Comparison of ENCODE assay signal across 8 cellular contexts in the genomic region with DNA sequence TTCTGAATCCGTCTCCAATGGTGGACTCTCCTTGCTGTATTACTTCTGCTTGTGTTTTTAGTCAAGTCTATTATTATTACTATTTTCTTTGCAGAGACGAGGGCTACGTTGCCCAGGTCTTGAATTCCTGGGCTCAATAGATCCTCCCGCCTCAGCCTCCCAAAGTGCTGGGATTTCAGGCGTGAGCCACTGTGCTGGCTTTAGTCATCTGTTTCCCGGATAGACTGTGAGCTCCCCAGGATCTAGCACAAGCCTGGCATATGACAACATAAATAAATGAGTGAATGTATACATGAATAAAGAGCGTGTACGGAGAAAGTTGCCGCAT. TPM values are rescaled to one million over a fixed set of nuclear protein-coding genes. Genes with fewer than 3 reads are reported as not detected.
DNase-seq lines count a peak whose midpoint lies in the region; ATAC-seq and TF ChIP-seq lines count a peak whose summit lies in the region.

No MANE protein-coding gene starts in this region.

- ATAC-seq in HG02610 (IDR thresholded peaks at IDR 0.05; ENCODE audit: unreplicated experiment) (peak; percentile 3), upper lobe of right lung (no peak), HG03460 (IDR thresholded peaks at IDR 0.05; ENCODE audit: unreplicated experiment) (no peak), GM18868 (IDR thresholded peaks at IDR 0.05; ENCODE audit: unreplicated experiment) (no peak)
- ATAC-seq in activated naive CD8-positive, alpha-beta T cell treated with anti-CD3 and anti-CD28 coated beads, Interleukin-2, amount 50 U/mL, for 24 hours = peak; percentile 21

- no peaks in the 10 kb centered on the region for H3K27me3 Mint-ChIP-seq in activated naive CD8-positive, alpha-beta T cell treated with anti-CD3 and anti-CD28 coated beads, Interleukin-2, amount 50 U/mL, for 24 hours

- H3K4me3 ChIP-seq in AG09309 (ENCODE audit: control insufficient read depth, low read depth, low read length) = peak overlapping the region; percentile 83
- peak overlapping the region in 2 of 3 donors; percentile 44 to 76 for H3K4me3 ChIP-seq in liver (ENCODE audit: low read depth in 1 of 3, low read length in 3 of 3)
- H3K4me3 ChIP-seq in upper lobe of right lung = peak overlapping the region; percentile 96

- TF ChIP-seq CTCF in AG09309 (IDR thresholded peaks at IDR 0.05; ENCODE audit: control insufficient read depth, insufficient read depth, low read depth, low read length, missing control alignments) (no peak), liver (IDR thresholded peaks at IDR 0.05; ENCODE audit: low read depth, low read length, missing input control) (no peak), upper lobe of right lung (IDR thresholded peaks at IDR 0.05) (no peak)

- H3K4me1 ChIP-seq in liver (ENCODE audit: control insufficient read depth in 4 of 4, insufficient read depth in 4 of 4, low read length in 3 of 4) (peaks cover 2 to 20% (median 17%) of the 10 kb centered on the region in 4 donors), upper lobe of right lung (peaks cover 14% of the 10 kb centered on the region)

- peak overlapping the region; percentile 92 for H3K27ac Mint-ChIP-seq in activated naive CD8-positive, alpha-beta T cell treated with anti-CD3 and anti-CD28 coated beads, Interleukin-2, amount 50 U/mL, for 24 hours

- H3K36me3 ChIP-seq in liver (ENCODE audit: control insufficient read depth in 4 of 4, insufficient read depth in 3 of 4, low read depth in 1 of 4, low read length in 3 of 4) (no peaks in the 10 kb centered on the region), upper lobe of right lung (no peaks in the 10 kb centered on the region)

- H3K27me3 ChIP-seq in liver (ENCODE audit: control insufficient read depth in 4 of 4, insufficient read depth in 4 of 4, low read length in 3 of 4) (no peaks in the 10 kb centered on the region), upper lobe of right lung (no peaks in the 10 kb centered on the region)

- peak overlapping the region; percentile 99 for H3K4me3 Mint-ChIP-seq in activated naive CD8-positive, alpha-beta T cell treated with anti-CD3 and anti-CD28 coated beads, Interleukin-2, amount 50 U/mL, for 24 hours

- peaks cover 5% of the 10 kb centered on the region for H3K36me3 Mint-ChIP-seq in activated naive CD8-positive, alpha-beta T cell treated with anti-CD3 and anti-CD28 coated beads, Interleukin-2, amount 50 U/mL, for 24 hours (ENCODE audit: low read depth)

- H3K9ac ChIP-seq in liver (ENCODE audit: low read depth in 1 of 2, low read length in 2 of 2) = no peak overlapping the region

- H3K4me1 Mint-ChIP-seq in activated naive CD8-positive, alpha-beta T cell treated with anti-CD3 and anti-CD28 coated beads, Interleukin-2, amount 50 U/mL, for 24 hours = peaks cover 34% of the 10 kb centered on the region

- H3K27ac ChIP-seq in liver (ENCODE audit: low read depth in 1 of 2, low read length in 2 of 2) (no peak overlapping the region), upper lobe of right lung (peak overlapping the region; percentile 83)

- WGBS in liver = 28% methylated on average over 9 of the region's 9 CpGs

- no peak for TF ChIP-seq RAD21 in liver (IDR thresholded peaks at IDR 0.05)

- H3K9me3 Mint-ChIP-seq in activated naive CD8-positive, alpha-beta T cell treated with anti-CD3 and anti-CD28 coated beads, Interleukin-2, amount 50 U/mL, for 24 hours = no peaks in the 10 kb centered on the region

- H3K9me3 ChIP-seq in liver (ENCODE audit: control insufficient read depth in 4 of 4, low read length in 3 of 4) = no peaks in the 10 kb centered on the region
- H3K9me3 ChIP-seq in upper lobe of right lung = no peaks in the 10 kb centered on the region

- intact Hi-C loops in upper lobe of right lung (cut with DNase I) = no loop called here

- DNase-seq in AG09309 (ENCODE audit: low read depth) (no peak), upper lobe of right lung (no peak), DMS 273 treated with DMSO at 0.1 percent for 48 hours (lab: John Stamatoyannopoulos, UW) (no peak)
- no peak for DNase-seq in activated naive CD8-positive, alpha-beta T cell treated with anti-CD3 and anti-CD28 coated beads, Interleukin-2, amount 50 U/mL, for 24 hours

TF ChIP-seq in liver, 16 proteins besides CTCF, POLR2A, EP300 and RAD21:
- TF ChIP-seq ZBTB33 (IDR thresholded peaks at IDR 0.05) (no peak), HNF4A (conservative IDR thresholded peaks at IDR 0.05) (no peak), NR2F2 (IDR thresholded peaks at IDR 0.05) (no peak), GABPA (IDR thresholded peaks at IDR 0.05 in 1 of 2, conservative IDR thresholded peaks at IDR 0.05 in 1 of 2) (no peak), TAF1 (conservative IDR thresholded peaks at IDR 0.05) (no peak)
- TF ChIP-seq, protein P1, sequence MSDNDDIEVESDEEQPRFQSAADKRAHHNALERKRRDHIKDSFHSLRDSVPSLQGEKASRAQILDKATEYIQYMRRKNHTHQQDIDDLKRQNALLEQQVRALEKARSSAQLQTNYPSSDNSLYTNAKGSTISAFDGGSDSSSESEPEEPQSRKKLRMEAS (IDR thresholded peaks at IDR 0.05) = no peak
- TF ChIP-seq, protein P2, sequence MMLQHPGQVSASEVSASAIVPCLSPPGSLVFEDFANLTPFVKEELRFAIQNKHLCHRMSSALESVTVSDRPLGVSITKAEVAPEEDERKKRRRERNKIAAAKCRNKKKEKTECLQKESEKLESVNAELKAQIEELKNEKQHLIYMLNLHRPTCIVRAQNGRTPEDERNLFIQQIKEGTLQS (IDR thresholded peaks at IDR 0.05) = no peak

RNA-seq across cellular contexts. Expression of gene DDX46, which starts 0.4 kb away (rescaled TPM):
- total RNA-seq in liver (10 to 100 TPM; 16.3 to 24.3 TPM), upper lobe of right lung (37.4 TPM)
- 10 to 100 TPM; 11.2 to 15.7 TPM for polyA plus RNA-seq in liver

RNA-seq across cellular contexts. Expression of gene CAMLG, which starts 19.8 kb away (rescaled TPM):
- total RNA-seq in liver (1 to 10 TPM; 5.2 to 9.2 TPM), upper lobe of right lung (27.0 TPM)
- 10 to 100 TPM; 10.3 to 17.0 TPM for polyA plus RNA-seq in liver

Comparison
In these comparisons a context has a peak if more than half of its experiments do, and no peak if none do; other contexts are left out.
1. ATAC-seq: peak in HG02610 (single experiment) and activated naive CD8-positive, alpha-beta T cell treated with anti-CD3 and anti-CD28 coated beads, Interleukin-2, amount 50 U/mL, for 24 hours (single experiment); none in upper lobe of right lung (single experiment), HG03460 (single experiment) and GM18868 (single experiment).
2. Peak in every context shown above with its lines, with median percentiles within 50 percentile points of each other: H3K4me3 ChIP-seq.